ENCODE assay signal across 1 cellular context in the genomic region with DNA sequence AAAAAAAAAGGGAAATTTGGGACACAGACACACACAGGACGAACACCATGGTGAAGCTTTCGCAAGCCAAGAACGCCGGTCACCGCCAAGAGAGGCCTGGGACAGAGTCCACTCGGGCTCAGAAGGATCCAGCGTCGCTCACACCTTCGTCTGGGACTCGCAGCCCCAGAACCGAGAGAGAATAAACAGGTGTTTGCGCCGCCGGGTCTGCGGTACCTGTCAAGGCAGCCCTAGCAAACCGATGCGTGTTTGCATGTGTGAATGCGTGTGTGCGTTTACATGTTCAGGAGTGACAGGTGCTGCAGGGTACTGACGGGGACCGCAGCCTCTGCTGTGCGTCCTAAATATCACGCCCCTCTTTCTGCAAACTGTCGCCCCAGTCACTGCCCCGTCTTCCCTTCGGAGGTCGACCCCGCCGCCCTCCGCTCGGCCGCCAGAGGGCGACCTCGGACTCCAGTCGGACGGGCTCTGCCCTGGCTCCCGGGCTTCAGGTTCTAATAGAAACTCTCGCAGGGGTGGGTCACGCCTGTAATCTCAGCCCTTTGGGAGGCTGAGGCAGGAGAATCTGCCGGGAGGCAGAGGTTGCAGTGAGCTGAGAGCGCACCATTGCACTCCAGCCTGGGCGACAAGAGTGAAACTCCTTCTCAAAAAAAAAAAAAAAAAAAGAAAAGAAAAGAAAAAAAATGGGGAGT.
TF ChIP-seq lines count a peak whose summit lies in the region.

No MANE protein-coding gene starts in this region.

TF ChIP-seq in HepG2, 621 proteins besides CTCF, POLR2A, EP300 and RAD21 (continued from another document and continues in another):
- TF ChIP-seq HMGXB4 (CRISPR knock-in tag; IDR thresholded peaks at IDR 0.05; ENCODE audit: borderline replicate concordance in 1 of 2, low read depth in 1 of 2) (peak; percentile 72 to 81), SKI (IDR thresholded peaks at IDR 0.05; ENCODE audit: partially characterized antibody) (peak; percentile 10), ZC3H13 (CRISPR knock-in tag; IDR thresholded peaks at IDR 0.05) (no peak), MXD4 (CRISPR knock-in tag; IDR thresholded peaks at IDR 0.05) (0 out of 2 replicates have a peak, but pooled peaks have one; percentile 38), ZFP91 (CRISPR knock-in tag; IDR thresholded peaks at IDR 0.05; ENCODE audit: borderline replicate concordance) (peak; percentile 54; the same call in 1 of the 2 replicates), MED13 (CRISPR knock-in tag; IDR thresholded peaks at IDR 0.05) (no peak), ZNF274 (CRISPR knock-in tag; IDR thresholded peaks at IDR 0.05) (no peak), KDM5B (CRISPR knock-in tag; IDR thresholded peaks at IDR 0.05; ENCODE audit: borderline replicate concordance) (no peak), NR2F6 (IDR thresholded peaks at IDR 0.05) (no peak), NR2F6 (CRISPR knock-in tag; IDR thresholded peaks at IDR 0.05) (peak; percentile 66; the same call in 1 of the 2 replicates), ZNF572 (CRISPR knock-in tag; IDR thresholded peaks at IDR 0.05) (peak; percentile 55; the same call in 1 of the 2 replicates), NR2C2 (CRISPR knock-in tag; IDR thresholded peaks at IDR 0.05; ENCODE audit: borderline replicate concordance) (no peak), DR1 (CRISPR knock-in tag; IDR thresholded peaks at IDR 0.05) (no peak), ARNTL (CRISPR knock-in tag; IDR thresholded peaks at IDR 0.05) (0 out of 2 replicates have a peak, but pooled peaks have one; percentile 6), NR2F1 (CRISPR knock-in tag; IDR thresholded peaks at IDR 0.05) (peak in 1 of 2 experiments; percentile 34; a peak in 2 of 4 replicates), ZBTB46 (CRISPR knock-in tag; IDR thresholded peaks at IDR 0.05; ENCODE audit: borderline replicate concordance) (no peak), ZNF816 (CRISPR knock-in tag; IDR thresholded peaks at IDR 0.05; ENCODE audit: borderline replicate concordance) (no peak), HDAC1 (CRISPR knock-in tag; IDR thresholded peaks at IDR 0.05) (peak; percentile 48; the same call in 1 of the 2 replicates), JDP2 (CRISPR knock-in tag; IDR thresholded peaks at IDR 0.05; ENCODE audit: borderline replicate concordance) (no peak), ZNF362 (CRISPR knock-in tag; IDR thresholded peaks at IDR 0.05; ENCODE audit: borderline replicate concordance) (peak; percentile 46; the same call in 1 of the 2 replicates), ZBTB33 (CRISPR knock-in tag; IDR thresholded peaks at IDR 0.05) (peak; percentile 51; the same call in 1 of the 2 replicates), ATF1 (CRISPR knock-in tag; IDR thresholded peaks at IDR 0.05) (no peak), CAMTA2 (CRISPR knock-in tag; IDR thresholded peaks at IDR 0.05; ENCODE audit: borderline replicate concordance) (no peak), PHF5A (CRISPR knock-in tag; IDR thresholded peaks at IDR 0.05; ENCODE audit: low read depth, unreplicated experiment) (no peak), ONECUT2 (CRISPR knock-in tag; IDR thresholded peaks at IDR 0.05) (no peak), KLF9 (CRISPR knock-in tag; IDR thresholded peaks at IDR 0.05; ENCODE audit: low read depth) (0 out of 2 replicates have a peak, but pooled peaks have one; percentile 37), NCOA5 (CRISPR knock-in tag; IDR thresholded peaks at IDR 0.05) (no peak), ZNF350 (CRISPR knock-in tag; IDR thresholded peaks at IDR 0.05; ENCODE audit: borderline replicate concordance, low read depth) (peak; percentile 60; the same call in 1 of the 2 replicates), SAP130 (CRISPR knock-in tag; IDR thresholded peaks at IDR 0.05; ENCODE audit: low read depth) (peak; percentile 72; the same call in 1 of the 2 replicates), TFE3 (CRISPR knock-in tag; IDR thresholded peaks at IDR 0.05) (no peak), POGZ (CRISPR knock-in tag; IDR thresholded peaks at IDR 0.05) (0 out of 2 replicates have a peak, but pooled peaks have one; percentile 8), HNF1B (CRISPR knock-in tag; IDR thresholded peaks at IDR 0.05) (peak; percentile 61; the same call in 1 of the 2 replicates), ZNF546 (CRISPR knock-in tag; conservative IDR thresholded peaks at IDR 0.05) (no peak), NCOA2 (CRISPR knock-in tag; IDR thresholded peaks at IDR 0.05) (0 out of 2 replicates have a peak, but pooled peaks have one; percentile 8), ARHGAP35 (CRISPR knock-in tag; IDR thresholded peaks at IDR 0.05; ENCODE audit: borderline replicate concordance) (no peak), ELF1 (CRISPR knock-in tag; IDR thresholded peaks at IDR 0.05) (0 out of 2 replicates have a peak, but pooled peaks have one; percentile 22), HNF4A (CRISPR knock-in tag; IDR thresholded peaks at IDR 0.05) (peak; percentile 9; the same call in 1 of the 2 replicates), FOXA1 (IDR thresholded peaks at IDR 0.05) (no peak), FOXA1 (CRISPR knock-in tag; IDR thresholded peaks at IDR 0.05) (no peak), ERF (CRISPR knock-in tag; IDR thresholded peaks at IDR 0.05) (0 out of 2 replicates have a peak, but pooled peaks have one; percentile 44), ZNF784 (CRISPR knock-in tag; IDR thresholded peaks at IDR 0.05; ENCODE audit: borderline replicate concordance) (no peak)
- TF ChIP-seq, protein P1, sequence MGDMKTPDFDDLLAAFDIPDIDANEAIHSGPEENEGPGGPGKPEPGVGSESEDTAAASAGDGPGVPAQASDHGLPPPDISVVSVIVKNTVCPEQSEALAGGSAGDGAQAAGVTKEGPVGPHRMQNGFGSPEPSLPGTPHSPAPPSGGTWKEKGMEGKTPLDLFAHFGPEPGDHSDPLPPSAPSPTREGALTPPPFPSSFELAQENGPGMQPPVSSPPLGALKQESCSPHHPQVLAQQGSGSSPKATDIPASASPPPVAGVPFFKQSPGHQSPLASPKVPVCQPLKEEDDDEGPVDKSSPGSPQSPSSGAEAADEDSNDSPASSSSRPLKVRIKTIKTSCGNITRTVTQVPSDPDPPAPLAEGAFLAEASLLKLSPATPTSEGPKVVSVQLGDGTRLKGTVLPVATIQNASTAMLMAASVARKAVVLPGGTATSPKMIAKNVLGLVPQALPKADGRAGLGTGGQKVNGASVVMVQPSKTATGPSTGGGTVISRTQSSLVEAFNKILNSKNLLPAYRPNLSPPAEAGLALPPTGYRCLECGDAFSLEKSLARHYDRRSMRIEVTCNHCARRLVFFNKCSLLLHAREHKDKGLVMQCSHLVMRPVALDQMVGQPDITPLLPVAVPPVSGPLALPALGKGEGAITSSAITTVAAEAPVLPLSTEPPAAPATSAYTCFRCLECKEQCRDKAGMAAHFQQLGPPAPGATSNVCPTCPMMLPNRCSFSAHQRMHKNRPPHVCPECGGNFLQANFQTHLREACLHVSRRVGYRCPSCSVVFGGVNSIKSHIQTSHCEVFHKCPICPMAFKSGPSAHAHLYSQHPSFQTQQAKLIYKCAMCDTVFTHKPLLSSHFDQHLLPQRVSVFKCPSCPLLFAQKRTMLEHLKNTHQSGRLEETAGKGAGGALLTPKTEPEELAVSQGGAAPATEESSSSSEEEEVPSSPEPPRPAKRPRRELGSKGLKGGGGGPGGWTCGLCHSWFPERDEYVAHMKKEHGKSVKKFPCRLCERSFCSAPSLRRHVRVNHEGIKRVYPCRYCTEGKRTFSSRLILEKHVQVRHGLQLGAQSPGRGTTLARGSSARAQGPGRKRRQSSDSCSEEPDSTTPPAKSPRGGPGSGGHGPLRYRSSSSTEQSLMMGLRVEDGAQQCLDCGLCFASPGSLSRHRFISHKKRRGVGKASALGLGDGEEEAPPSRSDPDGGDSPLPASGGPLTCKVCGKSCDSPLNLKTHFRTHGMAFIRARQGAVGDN (CRISPR knock-in tag; IDR thresholded peaks at IDR 0.05): peak; percentile 55; the same call in 1 of the 2 replicates
